27 cellular contexts compared by ENCODE assay signal in the genomic region with DNA sequence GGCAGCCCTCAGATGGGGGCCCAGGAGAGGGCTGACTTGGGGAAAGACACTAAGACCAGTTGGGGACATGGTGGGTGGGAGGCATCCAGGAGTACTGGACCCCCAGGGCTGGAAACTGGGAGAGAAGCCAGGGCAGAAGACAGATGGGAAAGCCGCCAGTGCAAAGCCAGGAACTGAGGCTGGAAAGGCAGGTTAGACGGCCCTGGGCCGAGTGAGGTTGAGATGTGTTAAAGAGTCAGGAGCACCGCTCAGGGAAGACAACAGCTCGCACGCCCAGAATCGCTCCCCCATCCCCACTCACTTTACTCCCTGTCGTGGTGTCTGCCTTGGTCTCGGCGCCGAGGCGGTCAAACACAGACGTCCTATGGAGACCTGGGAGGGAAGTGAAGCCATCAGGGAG. TPM values are rescaled to one million over a fixed set of nuclear protein-coding genes. Genes with fewer than 3 reads are reported as not detected.
A peak's percentile ranks its signal among the peaks of the same experiment; 100 is the strongest.
DNase-seq lines count a peak whose midpoint lies in the region; ATAC-seq and TF ChIP-seq lines count a peak whose summit lies in the region.
"Had no signal": no experiment of that assay in that cellular context is flagged by ENCODE, and none has a peak within 500 bp of the region (broad histone marks: within the 10 kb centered on the region; RNA-seq: fewer than 3 reads in every experiment).

No MANE protein-coding gene starts in this region.

- no CpG with 5 or more reads among the region's 13 CpGs for WGBS in trophoblast cell (ENCODE audit: extremely low coverage, insufficient coverage, insufficient read length)

- H3K9me3 Mint-ChIP-seq in chondrocyte (ENCODE audit: low read depth), result no peaks in the 10 kb centered on the region
- H3K9me3 Mint-ChIP-seq: CD4-positive, alpha-beta T cell; H9 had no signal

- no peak overlapping the region for H2BK12ac ChIP-seq in trophoblast cell (ENCODE audit: low read length)

- no peak overlapping the region for H4K8ac ChIP-seq in trophoblast cell (ENCODE audit: low read depth, low read length)

- H2BK5ac ChIP-seq in trophoblast cell (ENCODE audit: low read depth, low read length, poor library complexity), result no peak overlapping the region

- H3K4me3 ChIP-seq in A673 (ENCODE audit: low read depth, low read length, poor library complexity, severe bottlenecking) (no peak overlapping the region), HEK293 (ENCODE audit: low read depth, low read length) (no peak overlapping the region), trophoblast cell (ENCODE audit: low read depth, low read length) (no peak overlapping the region)
- H3K4me3 ChIP-seq: GM23248 had no signal

- no peak overlapping the region for H2AK5ac ChIP-seq in trophoblast cell (ENCODE audit: low read length)

- no peak overlapping the region for H2AFZ ChIP-seq in trophoblast cell (ENCODE audit: insufficient read depth, low read length, poor library complexity)
- H2AFZ ChIP-seq: GM23248 had no signal

- peak overlapping the region; percentile 49 for H3K27ac Mint-ChIP-seq in chondrocyte (ENCODE audit: unreplicated experiment)
- H3K27ac Mint-ChIP-seq: CD4-positive, alpha-beta T cell had no signal

- no peak overlapping the region for H3K23ac ChIP-seq in trophoblast cell (ENCODE audit: low read length)

- CTCF ChIA-PET in A673 (lab: Charles Lee), result interaction anchor here (1.0 kb wide), 1 partner anchor 19 kb away, joined by 6 read pairs; no protein-coding TSS in a partner anchor
- CTCF ChIA-PET in HEK293 (lab: Yijun Ruan, JAX), result interaction anchor here (0.7 to 1.0 kb wide), 2 partner anchors 18 to 279 kb away, joined by 3 to 8 read pairs; no protein-coding TSS in a partner anchor

- no peaks in the 10 kb centered on the region for H3K79me2 ChIP-seq in trophoblast cell (ENCODE audit: control insufficient read depth, insufficient read depth, low read length, poor library complexity)

- H3K27ac ChIP-seq in A673 (ENCODE audit: low read depth, low read length, poor library complexity, severe bottlenecking) (peak overlapping the region; percentile 71), HEK293 (ENCODE audit: extremely low read depth, low read depth, low read length) (no peak overlapping the region), trophoblast cell (ENCODE audit: low read depth, low read length) (peak overlapping the region; percentile 55)
- H3K27ac ChIP-seq: GM23248, HL-60 had no signal

- no TSS peak for BruUV-seq in A673 (replicated peaks; lab: Mats Ljungman, UMichigan)

- H4K91ac ChIP-seq in trophoblast cell (ENCODE audit: low read depth, low read length), result peak overlapping the region; percentile 21

- in situ Hi-C loops in ACHN (cut with HindIII; ENCODE audit: low pct_ligation_motif_present, low pct_unique_long_range_greater_than_20kb, low sequenced_read_pairs), result no loop called here

- H3K9me3 ChIP-seq in A673 (ENCODE audit: low read depth, low read length, poor library complexity, severe bottlenecking) (no peaks in the 10 kb centered on the region), HEK293 (ENCODE audit: control insufficient read depth, insufficient read depth, low read depth, low read length) (no peaks in the 10 kb centered on the region), trophoblast cell (ENCODE audit: insufficient read depth, low read depth, low read length) (no peaks in the 10 kb centered on the region)
- H3K9me3 ChIP-seq: BE2C had no signal

- H3K4me3 Mint-ChIP-seq in chondrocyte (ENCODE audit: unreplicated experiment), result no peak overlapping the region
- H3K4me3 Mint-ChIP-seq: CD4-positive, alpha-beta T cell; H9 had no signal

- DNase-seq in A673 (ENCODE audit: low spot score) (no peak), chondrocyte (ENCODE audit: low spot score) (no peak), trophoblast cell (peak in 1 of 2 donors; percentile 30), ACHN (no peak), HuH-7.5 (ENCODE audit: low spot score) (no peak)
- no peak for DNase-seq in activated CD4-positive, CD25-positive, alpha-beta regulatory T cell treated with anti-CD3 and anti-CD28 coated beads, Interleukin-2, amount 50 U/mL, for 72 hours
- DNase-seq: BE2C; CD4-positive, alpha-beta T cell; COR-L47; DMS 273 treated with DMSO at 0.1 percent for 48 hours; DMS79 treated with DMSO at 0.1 percent for 48 hours; GM23248; H9; KBM-7; MM.1S; NCI-H1048; NCI-H1417 treated with DMSO at 0.1 percent for 48 hours; NCI-H187 treated with DMSO at 0.1 percent for 48 hours; NCI-H2107; NCI-H446 treated with DMSO at 0.1 percent for 48 hours; NCI-H526 treated with DMSO at 0.1 percent for 48 hours; OCI-M1; SHP77 had no signal

- intact Hi-C loops in A673 (cut with micrococcal nuclease; ENCODE audit: unreplicated experiment), result no loop called here

- no peak overlapping the region for H3K4me2 ChIP-seq in trophoblast cell (ENCODE audit: low read length)

- no peaks in the 10 kb centered on the region for H3K27me3 Mint-ChIP-seq in chondrocyte (ENCODE audit: low read depth)
- H3K27me3 Mint-ChIP-seq: CD4-positive, alpha-beta T cell had no signal

- peaks cover 45% of the 10 kb centered on the region for H3K36me3 Mint-ChIP-seq in chondrocyte (ENCODE audit: low read depth)

- H3K36me3 ChIP-seq in A673 (ENCODE audit: insufficient read depth, low read length, poor library complexity, severe bottlenecking) (peaks cover 65% of the 10 kb centered on the region), HEK293 (ENCODE audit: control insufficient read depth in 2 of 2, insufficient read depth in 1 of 2, low read length in 2 of 2) (peaks cover 88 to 99% of the 10 kb centered on the region in 2 experiments), trophoblast cell (ENCODE audit: control insufficient read depth in 1 of 2, insufficient read depth in 2 of 2, low read length in 2 of 2) (peaks cover 80% of the 10 kb centered on the region in 2 experiments)

- no peak overlapping the region for H3K4ac ChIP-seq in trophoblast cell (ENCODE audit: low read depth, low read length)

- no peak overlapping the region for H2BK120ac ChIP-seq in trophoblast cell (ENCODE audit: insufficient read depth, low read length, poor library complexity)

- POLR2A ChIA-PET in A673 (lab: Charles Lee; ENCODE audit: low non-redundant PET) (no interaction called here), HEK293 (lab: Yijun Ruan, JAX) (no interaction called here)

- peaks cover 10% of the 10 kb centered on the region for H3K79me1 ChIP-seq in trophoblast cell (ENCODE audit: low read length)

- no peak overlapping the region for H3K9ac ChIP-seq in trophoblast cell (ENCODE audit: low read length)
- H3K9ac ChIP-seq: GM23248 had no signal

- ATAC-seq in HG03196 (IDR thresholded peaks at IDR 0.05; ENCODE audit: unreplicated experiment), result no peak
- ATAC-seq: HepG2 had no signal

- H3K14ac ChIP-seq in trophoblast cell (ENCODE audit: low read length), result peak overlapping the region; percentile 3

- H3K18ac ChIP-seq in trophoblast cell (ENCODE audit: low read length), result peak overlapping the region; percentile 24

- H3K27me3 ChIP-seq in A673 (replicated peaks; ENCODE audit: insufficient read depth, low read depth, low read length, poor library complexity) (no peaks in the 10 kb centered on the region), trophoblast cell (ENCODE audit: insufficient read depth, low read length) (no peaks in the 10 kb centered on the region)
- H3K27me3 ChIP-seq: BE2C had no signal

- peaks cover 15% of the 10 kb centered on the region for H3K4me1 Mint-ChIP-seq in chondrocyte (ENCODE audit: low read depth)

- no peak overlapping the region for H4K12ac ChIP-seq in trophoblast cell (ENCODE audit: low read depth, low read length)

- peaks cover 16% of the 10 kb centered on the region for H3K4me1 ChIP-seq in A673 (ENCODE audit: insufficient read depth, low read length, poor library complexity, severe bottlenecking)
- H3K4me1 ChIP-seq in HEK293 (ENCODE audit: control insufficient read depth, insufficient read depth, low read length), result no peaks in the 10 kb centered on the region; the same call in 1 of the 2 replicates
- peaks cover 14 to 19% of the 10 kb centered on the region in 2 experiments for H3K4me1 ChIP-seq in trophoblast cell (ENCODE audit: control insufficient read depth in 1 of 2, insufficient read depth in 2 of 2, low read length in 2 of 2)
- H3K4me1 ChIP-seq: BE2C had no signal

- TF ChIP-seq CTCF in A673 (conservative IDR thresholded peaks at IDR 0.05; ENCODE audit: low read depth, low read length), result no peak
- no peak for TF ChIP-seq CTCF in HEK293 (tag by site-specific recombination; IDR thresholded peaks at IDR 0.05)
- TF ChIP-seq CTCF in chondrocyte (IDR thresholded peaks at IDR 0.05), result no peak

TF ChIP-seq in HEK293, 187 proteins besides CTCF, POLR2A, EP300 and RAD21:
- TF ChIP-seq GLIS1 (tag by site-specific recombination; IDR thresholded peaks at IDR 0.05) (peak; percentile 68), ZBTB7A (tag by site-specific recombination; IDR thresholded peaks at IDR 0.05; ENCODE audit: low read depth) (no peak)

RNA-seq across cellular contexts. Expression of a gene that starts 24.5 kb away (rescaled TPM):
- 26.5 and 30.8 TPM in 2 replicates for total RNA-seq in A673 (2021)
- 19.4 to 22.2 TPM (median 21.5 TPM) in 3 replicates for total RNA-seq in chondrocyte
- polyA plus RNA-seq in trophoblast cell (2013), result 28.2 and 29.6 TPM in 2 replicates

RNA-seq across cellular contexts. Expression of a gene that starts 24.8 kb away (rescaled TPM):
- 310 and 334 TPM in 2 replicates for total RNA-seq in A673 (2021)
- total RNA-seq in chondrocyte, result 478 to 514 TPM (median 487 TPM) in 3 replicates
- polyA plus RNA-seq in trophoblast cell (2013), result 773 and 872 TPM in 2 replicates

RNA-seq across cellular contexts. Expression of a gene that starts 38.6 kb away (rescaled TPM):
- 146 and 151 TPM in 2 replicates for total RNA-seq in A673 (2021)
- 99.9 to 136 TPM (median 100 TPM) in 3 replicates for total RNA-seq in chondrocyte
- 118 and 120 TPM in 2 replicates for polyA plus RNA-seq in trophoblast cell (2013)
